In the genomic region with DNA sequence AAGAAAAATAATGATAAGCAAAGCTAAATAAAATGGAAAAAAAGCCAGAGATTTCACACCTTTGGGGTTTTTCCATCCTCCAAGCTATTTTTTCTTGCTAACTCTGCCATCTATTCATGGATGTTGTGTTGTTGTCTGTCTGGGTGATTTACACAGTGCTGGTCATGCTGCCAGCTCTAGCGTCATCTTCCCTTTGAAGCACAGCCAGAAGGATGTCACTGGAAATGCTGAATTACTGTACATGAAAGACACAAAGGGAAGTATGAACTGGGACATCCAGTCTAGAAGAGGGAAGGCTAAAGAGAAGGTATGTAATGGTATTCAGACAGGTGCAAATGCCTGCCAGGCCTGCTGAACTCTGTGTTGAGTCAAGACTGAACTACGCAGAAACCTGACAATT, we compare ENCODE assay signal across 19 cellular contexts.
"Had no signal": no experiment of that assay in that cellular context is flagged by ENCODE, and none has a peak within 500 bp of the region (broad histone marks: within the 10 kb centered on the region; RNA-seq: fewer than 3 reads in every experiment).

No MANE protein-coding gene starts in this region.

- DNase-seq: activated CD4-positive, alpha-beta T cell treated with anti-CD3 and anti-CD28 coated beads for 1 hour; activated CD4-positive, alpha-beta T cell treated with anti-CD3 and anti-CD28 coated beads, Interleukin-2, amount 50 U/mL, for 48 hours; activated CD8-positive, alpha-beta memory T cell treated with anti-CD3 and anti-CD28 coated beads, Interleukin-2, amount 10 ng/mL, durations not matched to agents 7 days and 5 days; activated naive CD4-positive, alpha-beta T cell treated with anti-CD3 and anti-CD28 coated beads, Interleukin-2, amount 10 ng/mL, durations not matched to agents 7 days and 5 days; activated T-cell treated with anti-CD3 and anti-CD28 coated beads, Interleukin-2, amount 50 U/mL, for 1 hour; gastrocnemius medialis; natural killer cell; stimulated activated CD4-positive, alpha-beta T cell treated with anti-CD3 and anti-CD28 coated beads, Interleukin-15, amount 100 ng/mL, for 24 hours; stimulated activated CD4-positive, alpha-beta T cell treated with anti-CD3 and anti-CD28 coated beads, Interleukin-4, amount 100 ng/mL, for 4 hours; stimulated activated CD8-positive, alpha-beta memory T cell treated with anti-CD3 and anti-CD28 coated beads, Interleukin-4, amount 100 ng/mL, for 48 hours; stimulated activated naive CD4-positive, alpha-beta T cell treated with Interleukin-2 at 50 U/mL for 16 hours; T-helper 1 cell; T1000; upper lobe of left lung had no signal

- H3K27me3 ChIP-seq: cardiac muscle cell, gastrocnemius medialis, upper lobe of left lung had no signal

- H3K4me1 ChIP-seq: gastrocnemius medialis, upper lobe of left lung had no signal

- H3K9me3 ChIP-seq: gastrocnemius medialis had no signal

- H3K4me3 ChIP-seq: cardiac muscle cell, gastrocnemius medialis, upper lobe of left lung had no signal

- H3K27ac Mint-ChIP-seq: activated CD8-positive, alpha-beta memory T cell treated with anti-CD3 and anti-CD28 coated beads, Interleukin-2, amount 10 ng/mL, durations not matched to agents 7 days and 5 days; activated naive CD4-positive, alpha-beta T cell treated with anti-CD3 and anti-CD28 coated beads, Interleukin-2, amount 10 ng/mL, durations not matched to agents 7 days and 5 days; memory B cell; natural killer cell had no signal

- H3K4me1 Mint-ChIP-seq: activated CD8-positive, alpha-beta memory T cell treated with anti-CD3 and anti-CD28 coated beads, Interleukin-2, amount 10 ng/mL, durations not matched to agents 7 days and 5 days; activated naive CD4-positive, alpha-beta T cell treated with anti-CD3 and anti-CD28 coated beads, Interleukin-2, amount 10 ng/mL, durations not matched to agents 7 days and 5 days; memory B cell; natural killer cell had no signal

- FAIRE-seq: colon, endometrium, islet of Langerhans had no signal

- H3K27me3 Mint-ChIP-seq: activated CD8-positive, alpha-beta memory T cell treated with anti-CD3 and anti-CD28 coated beads, Interleukin-2, amount 10 ng/mL, durations not matched to agents 7 days and 5 days; activated naive CD4-positive, alpha-beta T cell treated with anti-CD3 and anti-CD28 coated beads, Interleukin-2, amount 10 ng/mL, durations not matched to agents 7 days and 5 days; memory B cell had no signal

- H3K27ac ChIP-seq: cardiac muscle cell, gastrocnemius medialis, upper lobe of left lung had no signal

- H3K36me3 ChIP-seq: cardiac muscle cell, gastrocnemius medialis, upper lobe of left lung had no signal

- H3K4me3 Mint-ChIP-seq: activated CD8-positive, alpha-beta memory T cell treated with anti-CD3 and anti-CD28 coated beads, Interleukin-2, amount 10 ng/mL, durations not matched to agents 7 days and 5 days; activated naive CD4-positive, alpha-beta T cell treated with anti-CD3 and anti-CD28 coated beads, Interleukin-2, amount 10 ng/mL, durations not matched to agents 7 days and 5 days; memory B cell; natural killer cell had no signal

- H3K36me3 Mint-ChIP-seq: activated naive CD4-positive, alpha-beta T cell treated with anti-CD3 and anti-CD28 coated beads, Interleukin-2, amount 10 ng/mL, durations not matched to agents 7 days and 5 days; memory B cell; natural killer cell had no signal
